In genomic region chr3:56799251-56799882, GRCh38 we compare ENCODE assay signal across 8 cellular contexts. TPM values are rescaled to one million over a fixed set of nuclear protein-coding genes. Genes with fewer than 3 reads are reported as not detected.
DNase-seq lines count a peak whose midpoint lies in the region; ATAC-seq, FAIRE-seq and TF ChIP-seq lines count a peak whose summit lies in the region.

No MANE protein-coding gene starts in this region.

- ATAC-seq in IMR-90 (ENCODE audit: low read depth), result no peak

- H2AK9ac ChIP-seq in IMR-90 (replicated peaks; ENCODE audit: low read depth, low read length, poor library complexity), result no peak overlapping the region

- H3K14ac ChIP-seq in IMR-90 (replicated peaks; ENCODE audit: low read depth, low read length), result no peak overlapping the region

- H3K4me2 ChIP-seq in IMR-90 (ENCODE audit: low read depth, low read length) (no peak overlapping the region; the same call in 1 of the 2 replicates), smooth muscle cell (peak overlapping the region; percentile 97)

- H3K4me3 ChIP-seq in IMR-90 (ENCODE audit: insufficient read depth, low read depth, low read length), result no peak overlapping the region
- H3K4me3 ChIP-seq in smooth muscle cell, result peak overlapping the region; percentile 89

- in situ Hi-C loops in IMR-90 (cut with MboI; ENCODE audit: low sequenced_read_pairs), result loop anchor here (5.0 to 10.0 kb wide), 2 partner anchors 95 to 188 kb away; no protein-coding TSS in a partner anchor

- no peaks in the 10 kb centered on the region for H3K36me3 ChIP-seq in IMR-90 (ENCODE audit: control insufficient read depth, insufficient read depth, low read length)
- H3K36me3 ChIP-seq in smooth muscle cell (ENCODE audit: low read depth), result no peaks in the 10 kb centered on the region

- peaks cover 3% of the 10 kb centered on the region; the same call in 1 of the 2 replicates for H3K27me3 ChIP-seq in IMR-90 (ENCODE audit: control insufficient read depth, insufficient read depth, low read length)
- H3K27me3 ChIP-seq in smooth muscle cell (ENCODE audit: low read depth), result no peaks in the 10 kb centered on the region

- no peak overlapping the region for H3K18ac ChIP-seq in IMR-90 (ENCODE audit: low read depth, low read length)

- 0 out of 2 replicates have a peak, but pooled peaks cover 2% of the 10 kb centered on the region for H3K9me1 ChIP-seq in IMR-90 (ENCODE audit: insufficient read depth, low read length)

- no peak for TF ChIP-seq POLR2A in IMR-90 (IDR thresholded peaks at IDR 0.05; ENCODE audit: low read depth, low read length)

- H3K79me1 ChIP-seq in IMR-90 (ENCODE audit: low read depth in 1 of 2, low read length in 2 of 2), result 0 out of 4 replicates have a peak, but pooled peaks cover 2 to 3% of the 10 kb centered on the region in 2 experiments

- no peak overlapping the region for H3K23ac ChIP-seq in IMR-90 (ENCODE audit: low read depth, low read length)

- peak; percentile 92 for FAIRE-seq in islet of Langerhans (lab: Jason Lieb, UNC)

- H4K8ac ChIP-seq in IMR-90 (ENCODE audit: low read depth in 2 of 2, low read length in 2 of 2), result no peak overlapping the region

- no peak overlapping the region for H2BK15ac ChIP-seq in IMR-90 (ENCODE audit: low read depth, low read length)

- TF ChIP-seq RAD21 in IMR-90 (IDR thresholded peaks at IDR 0.05; ENCODE audit: low read length), result peak; percentile 37

- no peak overlapping the region for H2AK5ac ChIP-seq in IMR-90 (ENCODE audit: low read depth, low read length)

- WGBS in IMR-90 (ENCODE audit: extremely low coverage in 2 of 2, insufficient read length in 1 of 2), 2 experiments, result no CpG with 5 or more reads among the region's 7 CpGs
- WGBS in smooth muscle cell (ENCODE audit: low lambda C conversion rate), result 24% methylated on average over 7 of the region's 7 CpGs

- peak; percentile 87 for DNase-seq in DMS 273 (lab: John Stamatoyannopoulos, UW; ENCODE audit: unreplicated experiment)
- peak; percentile 63 for DNase-seq in IMR-90
- DNase-seq in OCI-M1 (lab: John Stamatoyannopoulos, UW), result peak; percentile 85
- peak; percentile 10 for DNase-seq in brain pericyte (ENCODE audit: low read depth, low spot score)
- DNase-seq in smooth muscle cell (lab: John Stamatoyannopoulos, UW; ENCODE audit: unreplicated experiment), result no peak
- no peak for DNase-seq in cortex of kidney (lab: John Stamatoyannopoulos, UW)
- DNase-seq in HK-2 (ENCODE audit: unreplicated experiment), result no peak

- BruUV-seq in IMR-90 (replicated peaks; lab: Mats Ljungman, UMichigan), result no TSS peak

- H2AFZ ChIP-seq in IMR-90 (replicated peaks; ENCODE audit: low read length, poor library complexity) (no peak overlapping the region), smooth muscle cell (ENCODE audit: low read depth) (no peak overlapping the region)

- no peaks in the 10 kb centered on the region for H3K9me3 ChIP-seq in IMR-90 (ENCODE audit: control insufficient read depth, insufficient read depth, low read length)
- H3K9me3 ChIP-seq in smooth muscle cell (replicated peaks; ENCODE audit: low read depth), result no peaks in the 10 kb centered on the region

- H4K20me1 ChIP-seq in IMR-90 (ENCODE audit: insufficient read depth, low read length) (no peaks in the 10 kb centered on the region), smooth muscle cell (ENCODE audit: low read depth) (peaks cover 73% of the 10 kb centered on the region)

- H4K91ac ChIP-seq in IMR-90 (ENCODE audit: insufficient read depth, low read depth, low read length), result no peak overlapping the region

- dilution Hi-C loops in IMR-90 (cut with HindIII; ENCODE audit: low sequenced_read_pairs, unreplicated experiment), result no loop called here

- POLR2A ChIA-PET in IMR-90 (lab: Charles Lee; ENCODE audit: unreplicated experiment), result interaction anchor here (0.6 kb wide), 1 partner anchor 777 kb away, joined by 5 read pairs; no protein-coding TSS in a partner anchor

- H3K9ac ChIP-seq in IMR-90 (ENCODE audit: low read depth, low read length) (no peak overlapping the region), smooth muscle cell (ENCODE audit: low read depth) (peak overlapping the region; percentile 81)

- no peak overlapping the region for H3K4ac ChIP-seq in IMR-90 (ENCODE audit: low read depth, low read length)

- peaks cover 87% of the 10 kb centered on the region for H3K79me2 ChIP-seq in smooth muscle cell (ENCODE audit: low read depth)

- H2BK120ac ChIP-seq in IMR-90 (ENCODE audit: low read depth, low read length), result no peak overlapping the region

- peaks cover 6% of the 10 kb centered on the region for H3F3A ChIP-seq in smooth muscle cell (ENCODE audit: low read depth)

- TF ChIP-seq CTCF in IMR-90 (conservative IDR thresholded peaks at IDR 0.05; ENCODE audit: low read depth, low read length), result peak; percentile 58
- peak; percentile 69 for TF ChIP-seq CTCF in smooth muscle cell (IDR thresholded peaks at IDR 0.05; ENCODE audit: borderline replicate concordance, insufficient read depth, poor library complexity, severe bottlenecking)

- H2BK5ac ChIP-seq in IMR-90 (ENCODE audit: low read depth, low read length, poor library complexity, severe bottlenecking), result no peak overlapping the region

- peaks cover 8% of the 10 kb centered on the region for H3K4me1 ChIP-seq in IMR-90 (ENCODE audit: control insufficient read depth, insufficient read depth, low read length)
- peaks cover under 1% of the 10 kb centered on the region for H3K4me1 ChIP-seq in smooth muscle cell (ENCODE audit: low read depth)

- H2BK20ac ChIP-seq in IMR-90 (ENCODE audit: low read depth, low read length), result no peak overlapping the region

- H4K5ac ChIP-seq in IMR-90 (ENCODE audit: low read depth, low read length), result no peak overlapping the region

- CTCF ChIA-PET in IMR-90 (lab: Yijun Ruan, JAX), result interaction anchor here (0.6 to 3.4 kb wide), 15 partner anchors 9 to 189 kb away, joined by 3 to 32 read pairs (median 3); no protein-coding TSS in a partner anchor

- no peak overlapping the region for H3K27ac ChIP-seq in IMR-90 (ENCODE audit: insufficient read depth, low read length)
- H3K27ac ChIP-seq in smooth muscle cell (ENCODE audit: low read depth), result peak overlapping the region; percentile 85

- intact Hi-C loops in IMR-90 (cut with micrococcal nuclease), result loop anchor here (1.0 to 2.0 kb wide), 2 partner anchors 41 to 97 kb away; no protein-coding TSS in a partner anchor

- H3K56ac ChIP-seq in IMR-90 (ENCODE audit: extremely low read depth, insufficient read depth, low read length), result no peak overlapping the region

TF ChIP-seq in IMR-90, 13 proteins besides CTCF, POLR2A, EP300 and RAD21:
- TF ChIP-seq RFX5 (IDR thresholded peaks at IDR 0.05; ENCODE audit: low read depth, low read length) (peak; percentile 13; the same call in 1 of the 2 replicates), USF2 (IDR thresholded peaks at IDR 0.05; ENCODE audit: low read depth, low read length) (no peak), RCOR1 (IDR thresholded peaks at IDR 0.05; ENCODE audit: insufficient replicate concordance, low read length) (no peak), BHLHE40 (IDR thresholded peaks at IDR 0.05; ENCODE audit: low read depth, low read length) (no peak), MXI1 (IDR thresholded peaks at IDR 0.05; ENCODE audit: borderline replicate concordance, low read depth, low read length) (no peak), FOS (IDR thresholded peaks at IDR 0.05; ENCODE audit: low read depth, low read length) (no peak), SMC3 (IDR thresholded peaks at IDR 0.05; ENCODE audit: low read depth, low read length) (peak; percentile 57)

RNA-seq across cellular contexts. Expression of gene ARHGEF3, which starts 2.4 kb away (rescaled TPM):
- total RNA-seq in IMR-90 (2012; rRNA removed), result 2.3 and 2.5 TPM in 2 replicates
- 2.1 and 2.4 TPM in 2 replicates for polyA plus RNA-seq in IMR-90 (2012; rRNA removed)
- polyA plus RNA-seq in IMR-90 (2012; cell fraction: cytosol; rRNA removed), result 1.2 and 1.9 TPM in 2 replicates
- 0.71 and 2.2 TPM in 2 replicates for polyA plus RNA-seq in IMR-90 (2012; cell fraction: nucleus; rRNA removed; ENCODE audit: low replicate concordance)
- total RNA-seq in smooth muscle cell, result 131 and 139 TPM in 2 replicates
- polyA plus RNA-seq in smooth muscle cell, result 90.5 and 137 TPM in 2 replicates

Comparison
In these comparisons a context has a peak if more than half of its experiments do, and no peak if none do; other contexts are left out.
1. DNase-seq: peak in DMS 273 (single experiment), IMR-90 (single experiment), OCI-M1 (single experiment) and brain pericyte (single experiment); none in smooth muscle cell (single experiment), cortex of kidney (single experiment) and HK-2 (single experiment).
2. RNA of gene ARHGEF3, which starts 2.4 kb away (total RNA-seq): 131 to 139 TPM in smooth muscle cell; 2.3 to 2.5 TPM in IMR-90; every median in the first group is over 10 times any median in the second.